ENCODE assay signal across 9 cellular contexts in the genomic region with DNA sequence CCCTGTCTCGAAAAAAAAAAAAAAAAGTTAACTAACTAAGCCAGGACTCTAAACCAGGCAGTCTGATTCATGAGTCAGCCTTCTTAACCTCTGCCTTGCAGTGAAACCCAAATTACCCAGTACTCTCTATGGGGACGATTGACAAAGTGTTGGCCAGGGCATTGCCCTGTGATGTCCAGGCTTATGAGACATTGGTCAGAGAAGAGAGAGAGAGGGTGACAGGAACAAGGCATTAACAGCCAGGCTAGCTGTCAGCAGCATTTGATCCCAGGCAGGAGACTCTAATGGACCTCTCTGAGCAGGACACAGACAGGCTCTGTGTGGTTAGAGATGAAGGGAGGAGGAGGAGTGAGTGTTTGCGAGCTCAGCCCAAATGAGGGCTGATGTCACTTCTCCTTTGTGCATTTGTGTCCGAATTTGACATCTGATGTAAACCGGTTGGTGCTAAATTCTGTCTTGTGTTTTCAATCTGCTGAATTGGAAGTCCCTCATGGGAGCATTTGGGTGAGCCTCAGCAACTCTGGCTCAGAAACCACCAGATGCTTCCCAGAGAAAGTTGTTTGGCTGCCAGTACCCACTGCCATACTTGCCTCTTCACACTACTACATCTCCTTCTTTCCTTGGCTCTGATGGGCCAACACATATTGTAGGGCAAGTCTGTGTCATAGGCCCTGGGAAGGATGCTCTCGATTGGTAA. TPM values are rescaled to one million over a fixed set of nuclear protein-coding genes. Genes with fewer than 3 reads are reported as not detected.
DNase-seq lines count a peak whose midpoint lies in the region; ATAC-seq, FAIRE-seq and TF ChIP-seq lines count a peak whose summit lies in the region.
"Had no signal": no experiment of that assay in that cellular context is flagged by ENCODE, and none has a peak within 500 bp of the region (broad histone marks: within the 10 kb centered on the region; RNA-seq: fewer than 3 reads in every experiment).

No MANE protein-coding gene starts in this region.

- WGBS in small intestine, 3 donors = 19 to 36% (median 25%) methylated on average over 6 of the region's 6 CpGs

- intact Hi-C loops in left cardiac atrium (cut with DNase I) = no loop called here

- H3K79me2 ChIP-seq in DND-41 (ENCODE audit: insufficient read depth, low read length) = no peaks in the 10 kb centered on the region

- H3K27me3 ChIP-seq in DND-41 (ENCODE audit: insufficient read depth, low read length, poor library complexity) (no peaks in the 10 kb centered on the region), small intestine (ENCODE audit: control insufficient read depth in 2 of 2, insufficient read depth in 2 of 2, low read length in 2 of 2) (no peaks in the 10 kb centered on the region)

- H2AFZ ChIP-seq in DND-41 (ENCODE audit: low read depth, low read length) = no peak overlapping the region

- H3K4me1 ChIP-seq in DND-41 (ENCODE audit: insufficient read depth, low read length) (peaks cover 20% of the 10 kb centered on the region), small intestine (ENCODE audit: control insufficient read depth in 2 of 2, insufficient read depth in 1 of 2, low read depth in 1 of 2, low read length in 1 of 2) (peaks cover 2 to 6% of the 10 kb centered on the region in 2 donors)

- H3K9me3 ChIP-seq in DND-41 (ENCODE audit: insufficient read depth, low read length, severe bottlenecking) (no peaks in the 10 kb centered on the region), small intestine (ENCODE audit: control insufficient read depth, low read depth) (no peaks in the 10 kb centered on the region)

- H3K27ac ChIP-seq in DND-41 (ENCODE audit: low read length) (no peak overlapping the region), small intestine (ENCODE audit: low read depth in 1 of 2, low read length in 1 of 2) (peak overlapping the region; percentile 50 to 89)

- no peaks in the 10 kb centered on the region for H4K20me1 ChIP-seq in DND-41 (ENCODE audit: insufficient read depth, low read length)

- H3K4me3 ChIP-seq in DND-41 (ENCODE audit: low read depth in 1 of 2, low read length in 2 of 2) (no peak overlapping the region), small intestine (ENCODE audit: low read depth in 1 of 2, low read length in 2 of 2) (no peak overlapping the region)

- H3K4me2 ChIP-seq in DND-41 (ENCODE audit: insufficient read depth, low read length) = no peak overlapping the region

- no peak for FAIRE-seq in small intestine (lab: Jason Lieb, UNC)

- no peak overlapping the region for H3K9ac ChIP-seq in DND-41 (ENCODE audit: low read depth, low read length)

- ATAC-seq in DND-41 (ENCODE audit: insufficient read depth, low read depth) = peak; percentile 9; the same call in 1 of the 3 replicates
- peak; percentile 50 for ATAC-seq in GM21381 (IDR thresholded peaks at IDR 0.05; ENCODE audit: unreplicated experiment)
- peak; percentile 60 to 83 for ATAC-seq in left cardiac atrium
- no peak for ATAC-seq in HG03025 (IDR thresholded peaks at IDR 0.05; ENCODE audit: low FRiP score, unreplicated experiment)

- H3K36me3 ChIP-seq in DND-41 (ENCODE audit: insufficient read depth, low read length) (no peaks in the 10 kb centered on the region), small intestine (ENCODE audit: control insufficient read depth in 2 of 2, insufficient read depth in 2 of 2, low read length in 2 of 2) (no peaks in the 10 kb centered on the region)

- TF ChIP-seq CTCF in DND-41 (IDR thresholded peaks at IDR 0.05; ENCODE audit: borderline replicate concordance, extremely low read depth, low read length, poor library complexity, severe bottlenecking) = no peak

- no peak for DNase-seq in DND-41
- peak; percentile 85 for DNase-seq in M059J (ENCODE audit: low read depth)
- peak; percentile 65 to 70 for DNase-seq in activated T-cell treated with anti-CD3 and anti-CD28 coated beads, Interleukin-2, amount 50 U/mL, for 48 hours
- no peak for DNase-seq in left cardiac atrium
- DNase-seq in small intestine = peak; percentile 39
- DNase-seq in COLO668 (lab: John Stamatoyannopoulos, UW; ENCODE audit: unreplicated experiment) = no peak

RNA-seq across cellular contexts. Expression of a gene that starts 4.3 kb away (rescaled TPM):
- not detected in 2 replicates for total RNA-seq in M059J (2014; rRNA removed; shearing (Covaris generic))
- 1,000 to 10,000 TPM; 4,221 to 5,418 TPM for total RNA-seq in left cardiac atrium
- polyA plus RNA-seq in small intestine = under 1 TPM in 1 of 3 donors, not detected in 2; 0.31 TPM
- total RNA-seq: neural crest cell had no signal

RNA-seq across cellular contexts. Expression of a gene that starts 15.8 kb away (rescaled TPM):
- 68.1 and 90.9 TPM in 2 replicates for total RNA-seq in M059J (2014; rRNA removed; shearing (Covaris generic))
- 10 to 100 TPM; 75.7 to 83.9 TPM for total RNA-seq in left cardiac atrium
- polyA plus RNA-seq in small intestine = 10 to 100 TPM in 2 of 3 donors, 1 to 10 TPM in 1; 5.9 to 25.2 (median 13.9) TPM

RNA-seq across cellular contexts. Expression of a gene that starts 48.8 kb away (rescaled TPM):
- 0.94 and 3.1 TPM in 2 replicates for total RNA-seq in M059J (2014; rRNA removed; shearing (Covaris generic))
- total RNA-seq in left cardiac atrium = 10 to 100 TPM in 1 of 2 donors, 1 to 10 TPM in 1; 5.9 to 19.5 TPM
- polyA plus RNA-seq in small intestine = 1 to 10 TPM in 1 of 3 donors, under 1 TPM in 2; 0.54 to 4.8 (median 0.67) TPM

Comparison
In these comparisons a context has a peak if more than half of its experiments do, and no peak if none do; other contexts are left out.
1. DNase-seq: peak in M059J (single experiment), activated T-cell treated with anti-CD3 and anti-CD28 coated beads, Interleukin-2, amount 50 U/mL, for 48 hours (2 of 2) and small intestine (single experiment); none in DND-41 (single experiment), left cardiac atrium (single experiment) and COLO668 (single experiment).
2. RNA of a gene that starts 4.3 kb away (total RNA-seq): 4,221 to 5,418 TPM in left cardiac atrium; not detected in M059J; every median in the first group is over 1,000 times any median in the second.